In genomic region chr15:64430000-64430735, GRCh38 we compare ENCODE assay signal across 1 cellular context.
TF ChIP-seq lines count a peak whose summit lies in the region.

No MANE protein-coding gene starts in this region.

TF ChIP-seq in K562, 482 proteins besides CTCF, POLR2A, EP300 and RAD21 (continued from another document and continues in another):
- TF ChIP-seq ARID3A (IDR thresholded peaks at IDR 0.05; ENCODE audit: borderline replicate concordance, low read depth, low read length) = peak; percentile 50; the same call in 1 of the 2 replicates
- TF ChIP-seq BCOR (IDR thresholded peaks at IDR 0.05) = 0 out of 2 replicates have a peak, but pooled peaks have one; percentile 9
- TF ChIP-seq PCBP1 (IDR thresholded peaks at IDR 0.05; ENCODE audit: low read depth, low read length, poor library complexity, severe bottlenecking) = no peak
- no peak; a peak in 1 of 4 replicates for TF ChIP-seq SRF (CRISPR knock-in tag; IDR thresholded peaks at IDR 0.05)
- TF ChIP-seq HDAC3 (IDR thresholded peaks at IDR 0.05; ENCODE audit: borderline replicate concordance, partially characterized antibody) = peak; percentile 21
- TF ChIP-seq, protein P1, sequence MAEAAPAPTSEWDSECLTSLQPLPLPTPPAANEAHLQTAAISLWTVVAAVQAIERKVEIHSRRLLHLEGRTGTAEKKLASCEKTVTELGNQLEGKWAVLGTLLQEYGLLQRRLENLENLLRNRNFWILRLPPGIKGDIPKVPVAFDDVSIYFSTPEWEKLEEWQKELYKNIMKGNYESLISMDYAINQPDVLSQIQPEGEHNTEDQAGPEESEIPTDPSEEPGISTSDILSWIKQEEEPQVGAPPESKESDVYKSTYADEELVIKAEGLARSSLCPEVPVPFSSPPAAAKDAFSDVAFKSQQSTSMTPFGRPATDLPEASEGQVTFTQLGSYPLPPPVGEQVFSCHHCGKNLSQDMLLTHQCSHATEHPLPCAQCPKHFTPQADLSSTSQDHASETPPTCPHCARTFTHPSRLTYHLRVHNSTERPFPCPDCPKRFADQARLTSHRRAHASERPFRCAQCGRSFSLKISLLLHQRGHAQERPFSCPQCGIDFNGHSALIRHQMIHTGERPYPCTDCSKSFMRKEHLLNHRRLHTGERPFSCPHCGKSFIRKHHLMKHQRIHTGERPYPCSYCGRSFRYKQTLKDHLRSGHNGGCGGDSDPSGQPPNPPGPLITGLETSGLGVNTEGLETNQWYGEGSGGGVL (CRISPR knock-in tag; IDR thresholded peaks at IDR 0.05) = no peak
- TF ChIP-seq LCOR (CRISPR knock-in tag; IDR thresholded peaks at IDR 0.05) = peak; percentile 40; the same call in 1 of the 2 replicates
- TF ChIP-seq, protein P2, sequence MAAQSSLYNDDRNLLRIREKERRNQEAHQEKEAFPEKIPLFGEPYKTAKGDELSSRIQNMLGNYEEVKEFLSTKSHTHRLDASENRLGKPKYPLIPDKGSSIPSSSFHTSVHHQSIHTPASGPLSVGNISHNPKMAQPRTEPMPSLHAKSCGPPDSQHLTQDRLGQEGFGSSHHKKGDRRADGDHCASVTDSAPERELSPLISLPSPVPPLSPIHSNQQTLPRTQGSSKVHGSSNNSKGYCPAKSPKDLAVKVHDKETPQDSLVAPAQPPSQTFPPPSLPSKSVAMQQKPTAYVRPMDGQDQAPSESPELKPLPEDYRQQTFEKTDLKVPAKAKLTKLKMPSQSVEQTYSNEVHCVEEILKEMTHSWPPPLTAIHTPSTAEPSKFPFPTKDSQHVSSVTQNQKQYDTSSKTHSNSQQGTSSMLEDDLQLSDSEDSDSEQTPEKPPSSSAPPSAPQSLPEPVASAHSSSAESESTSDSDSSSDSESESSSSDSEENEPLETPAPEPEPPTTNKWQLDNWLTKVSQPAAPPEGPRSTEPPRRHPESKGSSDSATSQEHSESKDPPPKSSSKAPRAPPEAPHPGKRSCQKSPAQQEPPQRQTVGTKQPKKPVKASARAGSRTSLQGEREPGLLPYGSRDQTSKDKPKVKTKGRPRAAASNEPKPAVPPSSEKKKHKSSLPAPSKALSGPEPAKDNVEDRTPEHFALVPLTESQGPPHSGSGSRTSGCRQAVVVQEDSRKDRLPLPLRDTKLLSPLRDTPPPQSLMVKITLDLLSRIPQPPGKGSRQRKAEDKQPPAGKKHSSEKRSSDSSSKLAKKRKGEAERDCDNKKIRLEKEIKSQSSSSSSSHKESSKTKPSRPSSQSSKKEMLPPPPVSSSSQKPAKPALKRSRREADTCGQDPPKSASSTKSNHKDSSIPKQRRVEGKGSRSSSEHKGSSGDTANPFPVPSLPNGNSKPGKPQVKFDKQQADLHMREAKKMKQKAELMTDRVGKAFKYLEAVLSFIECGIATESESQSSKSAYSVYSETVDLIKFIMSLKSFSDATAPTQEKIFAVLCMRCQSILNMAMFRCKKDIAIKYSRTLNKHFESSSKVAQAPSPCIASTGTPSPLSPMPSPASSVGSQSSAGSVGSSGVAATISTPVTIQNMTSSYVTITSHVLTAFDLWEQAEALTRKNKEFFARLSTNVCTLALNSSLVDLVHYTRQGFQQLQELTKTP (IDR thresholded peaks at IDR 0.05; ENCODE audit: low read depth in 1 of 2, partially characterized antibody in 2 of 2) = peak in 1 of 2 experiments; percentile 18
- peak in 1 of 2 experiments; percentile 67; a peak in 1 of 4 replicates for TF ChIP-seq MLLT1 (IDR thresholded peaks at IDR 0.05)
- TF ChIP-seq FOXM1 (IDR thresholded peaks at IDR 0.05; ENCODE audit: low read depth) = peak; percentile 60; the same call in 1 of the 2 replicates
- no peak for TF ChIP-seq FOXM1 (CRISPR knock-in tag; IDR thresholded peaks at IDR 0.05; ENCODE audit: low read depth)
- peak in 1 of 2 experiments; percentile 47; a peak in 1 of 4 replicates for TF ChIP-seq ARNT (IDR thresholded peaks at IDR 0.05)
- 0 out of 4 replicates have a peak, but pooled peaks of 1 of the 2 experiments have one; percentile 33 for TF ChIP-seq UBTF (IDR thresholded peaks at IDR 0.05; ENCODE audit: borderline replicate concordance in 1 of 2, low read depth in 2 of 2, low read length in 2 of 2)
- peak; percentile 80 for TF ChIP-seq CBFA2T2 (conservative IDR thresholded peaks at IDR 0.05)
- peak; percentile 70 for TF ChIP-seq NCOA1 (IDR thresholded peaks at IDR 0.05; ENCODE audit: low read depth)
- 0 out of 2 replicates have a peak, but pooled peaks have one; percentile 68 for TF ChIP-seq ZBED1 (IDR thresholded peaks at IDR 0.05)
- TF ChIP-seq MTA2 (IDR thresholded peaks at IDR 0.05; ENCODE audit: low read depth) = peak; percentile 75
- peak; percentile 56; the same call in 1 of the 2 replicates for TF ChIP-seq SP1 (CRISPR knock-in tag; IDR thresholded peaks at IDR 0.05)
- TF ChIP-seq, protein P3, sequence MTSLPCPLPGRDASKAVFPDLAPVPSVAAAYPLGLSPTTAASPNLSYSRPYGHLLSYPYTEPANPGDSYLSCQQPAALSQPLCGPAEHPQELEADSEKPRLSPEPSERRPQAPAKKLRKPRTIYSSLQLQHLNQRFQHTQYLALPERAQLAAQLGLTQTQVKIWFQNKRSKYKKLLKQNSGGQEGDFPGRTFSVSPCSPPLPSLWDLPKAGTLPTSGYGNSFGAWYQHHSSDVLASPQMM (CRISPR knock-in tag; IDR thresholded peaks at IDR 0.05) = no peak
- peak; percentile 10 to 85; a peak in 2 of 4 replicates for TF ChIP-seq HDAC1 (IDR thresholded peaks at IDR 0.05)
- peak; percentile 90; the same call in 1 of the 2 replicates for TF ChIP-seq POLR2AphosphoS5 (IDR thresholded peaks at IDR 0.05; ENCODE audit: control insufficient read depth, insufficient read depth, low read depth, low read length)
- TF ChIP-seq ZNF197 (CRISPR knock-in tag; IDR thresholded peaks at IDR 0.05; ENCODE audit: low read depth) = 0 out of 2 replicates have a peak, but pooled peaks have one; percentile 6
- TF ChIP-seq MEF2D (tag; conservative IDR thresholded peaks at IDR 0.05; ENCODE audit: low read depth) = 0 out of 2 replicates have a peak, but pooled peaks have one; percentile 40
- no peak for TF ChIP-seq KDM2B (CRISPR knock-in tag; IDR thresholded peaks at IDR 0.05)
- TF ChIP-seq CTBP1 (IDR thresholded peaks at IDR 0.05; ENCODE audit: borderline replicate concordance) = peak; percentile 28; the same call in 1 of the 2 replicates
- peak; percentile 93 for TF ChIP-seq TCF3 (CRISPR knock-in tag; IDR thresholded peaks at IDR 0.05)
- peak; percentile 41; the same call in 1 of the 2 replicates for TF ChIP-seq ZEB2 (IDR thresholded peaks at IDR 0.05)
- TF ChIP-seq, protein P4, sequence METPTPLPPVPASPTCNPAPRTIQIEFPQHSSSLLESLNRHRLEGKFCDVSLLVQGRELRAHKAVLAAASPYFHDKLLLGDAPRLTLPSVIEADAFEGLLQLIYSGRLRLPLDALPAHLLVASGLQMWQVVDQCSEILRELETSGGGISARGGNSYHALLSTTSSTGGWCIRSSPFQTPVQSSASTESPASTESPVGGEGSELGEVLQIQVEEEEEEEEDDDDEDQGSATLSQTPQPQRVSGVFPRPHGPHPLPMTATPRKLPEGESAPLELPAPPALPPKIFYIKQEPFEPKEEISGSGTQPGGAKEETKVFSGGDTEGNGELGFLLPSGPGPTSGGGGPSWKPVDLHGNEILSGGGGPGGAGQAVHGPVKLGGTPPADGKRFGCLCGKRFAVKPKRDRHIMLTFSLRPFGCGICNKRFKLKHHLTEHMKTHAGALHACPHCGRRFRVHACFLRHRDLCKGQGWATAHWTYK (CRISPR knock-in tag; IDR thresholded peaks at IDR 0.05) = no peak
- TF ChIP-seq SMAD1 (IDR thresholded peaks at IDR 0.05; ENCODE audit: low read depth, low read length, partially characterized antibody) = no peak
- TF ChIP-seq, protein P5, sequence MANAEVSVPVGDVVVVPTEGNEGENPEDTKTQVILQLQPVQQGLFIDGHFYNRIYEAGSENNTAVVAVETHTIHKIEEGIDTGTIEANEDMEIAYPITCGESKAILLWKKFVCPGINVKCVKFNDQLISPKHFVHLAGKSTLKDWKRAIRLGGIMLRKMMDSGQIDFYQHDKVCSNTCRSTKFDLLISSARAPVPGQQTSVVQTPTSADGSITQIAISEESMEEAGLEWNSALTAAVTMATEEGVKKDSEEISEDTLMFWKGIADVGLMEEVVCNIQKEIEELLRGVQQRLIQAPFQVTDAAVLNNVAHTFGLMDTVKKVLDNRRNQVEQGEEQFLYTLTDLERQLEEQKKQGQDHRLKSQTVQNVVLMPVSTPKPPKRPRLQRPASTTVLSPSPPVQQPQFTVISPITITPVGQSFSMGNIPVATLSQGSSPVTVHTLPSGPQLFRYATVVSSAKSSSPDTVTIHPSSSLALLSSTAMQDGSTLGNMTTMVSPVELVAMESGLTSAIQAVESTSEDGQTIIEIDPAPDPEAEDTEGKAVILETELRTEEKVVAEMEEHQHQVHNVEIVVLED (CRISPR knock-in tag; IDR thresholded peaks at IDR 0.05) = no peak
- peak; percentile 91 for TF ChIP-seq CBFA2T3 (IDR thresholded peaks at IDR 0.05)
- TF ChIP-seq ESRRA (IDR thresholded peaks at IDR 0.05; ENCODE audit: borderline replicate concordance, low read depth) = peak; percentile 82; the same call in 1 of the 2 replicates
- TF ChIP-seq NR2C2 (CRISPR knock-in tag; IDR thresholded peaks at IDR 0.05) = no peak
- no peak for TF ChIP-seq NR2C2 (tag; IDR thresholded peaks at IDR 0.05)
- no peak for TF ChIP-seq ZNF695 (CRISPR knock-in tag; IDR thresholded peaks at IDR 0.05)
- peak in 1 of 2 experiments; percentile 26; a peak in 1 of 4 replicates for TF ChIP-seq TEAD1 (CRISPR knock-in tag; IDR thresholded peaks at IDR 0.05)
- TF ChIP-seq MCM2 (IDR thresholded peaks at IDR 0.05; ENCODE audit: low read depth) = no peak
- TF ChIP-seq CREB3L1 (IDR thresholded peaks at IDR 0.05; ENCODE audit: borderline replicate concordance, low read depth) = 0 out of 2 replicates have a peak, but pooled peaks have one; percentile 20
- TF ChIP-seq, protein P6, sequence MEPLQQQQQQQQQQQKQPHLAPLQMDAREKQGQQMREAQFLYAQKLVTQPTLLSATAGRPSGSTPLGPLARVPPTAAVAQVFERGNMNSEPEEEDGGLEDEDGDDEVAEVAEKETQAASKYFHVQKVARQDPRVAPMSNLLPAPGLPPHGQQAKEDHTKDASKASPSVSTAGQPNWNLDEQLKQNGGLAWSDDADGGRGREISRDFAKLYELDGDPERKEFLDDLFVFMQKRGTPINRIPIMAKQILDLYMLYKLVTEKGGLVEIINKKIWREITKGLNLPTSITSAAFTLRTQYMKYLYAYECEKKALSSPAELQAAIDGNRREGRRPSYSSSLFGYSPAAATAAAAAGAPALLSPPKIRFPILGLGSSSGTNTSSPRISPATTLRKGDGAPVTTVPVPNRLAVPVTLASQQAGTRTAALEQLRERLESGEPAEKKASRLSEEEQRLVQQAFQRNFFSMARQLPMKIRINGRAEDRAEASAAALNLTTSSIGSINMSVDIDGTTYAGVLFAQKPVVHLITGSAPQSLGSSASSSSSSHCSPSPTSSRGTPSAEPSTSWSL (CRISPR knock-in tag; IDR thresholded peaks at IDR 0.05; ENCODE audit: borderline replicate concordance) = no peak
- peak; percentile 95 for TF ChIP-seq TEAD4 (IDR thresholded peaks at IDR 0.05; ENCODE audit: low read length)
- no peak for TF ChIP-seq TEAD4 (CRISPR knock-in tag; IDR thresholded peaks at IDR 0.05; ENCODE audit: borderline replicate concordance)
- TF ChIP-seq STAT5A (IDR thresholded peaks at IDR 0.05; ENCODE audit: borderline replicate concordance, low read length) = peak; percentile 74
- no peak for TF ChIP-seq SNIP1 (IDR thresholded peaks at IDR 0.05; ENCODE audit: low read depth)
- peak in 1 of 2 experiments; percentile 63; a peak in 2 of 4 replicates for TF ChIP-seq FOXA3 (CRISPR knock-in tag; conservative IDR thresholded peaks at IDR 0.05 in 1 of 2, IDR thresholded peaks at IDR 0.05 in 1 of 2)
- peak; percentile 78 for TF ChIP-seq RNF2 (IDR thresholded peaks at IDR 0.05)
